19 cellular contexts compared by ENCODE assay signal in genomic region chr5:62593331-62593730, GRCh38. TPM values are rescaled to one million over a fixed set of nuclear protein-coding genes. Genes with fewer than 3 reads are reported as not detected.
DNase-seq lines count a peak whose midpoint lies in the region; ATAC-seq and TF ChIP-seq lines count a peak whose summit lies in the region.
"Had no signal": no experiment of that assay in that cellular context is flagged by ENCODE, and none has a peak within 500 bp of the region (broad histone marks: within the 10 kb centered on the region; RNA-seq: fewer than 3 reads in every experiment).

No MANE protein-coding gene starts in this region.

- ATAC-seq in activated naive CD4-positive, alpha-beta T cell treated with anti-CD3 and anti-CD28 coated beads, Interleukin-2, amount 50 U/mL, for 72 hours = no peak
- ATAC-seq in T-helper 17 cell = no peak
- ATAC-seq in stimulated activated naive B cell treated with anti-CD40 and anti-IgM and Interleukin-4, amounts not matched to agents 10 μg/mL and 1 μg/mL and 100 μg/mL, for 72 hours (replicated peaks) = no peak
- ATAC-seq: HCT116 had no signal

- H3K36me3 Mint-ChIP-seq in activated naive CD4-positive, alpha-beta T cell treated with anti-CD3 and anti-CD28 coated beads, Interleukin-2, amount 50 U/mL, for 72 hours = peaks cover 22 to 28% of the 10 kb centered on the region in 2 donors
- peaks cover 12% of the 10 kb centered on the region for H3K36me3 Mint-ChIP-seq in T-helper 17 cell (ENCODE audit: low read depth)
- H3K36me3 Mint-ChIP-seq in stimulated activated naive B cell treated with anti-CD40 and anti-IgM and Interleukin-4, amounts not matched to agents 10 μg/mL and 1 μg/mL and 100 μg/mL, for 72 hours = peaks cover 46 to 66% of the 10 kb centered on the region in 2 donors

- H3K27me3 Mint-ChIP-seq in T-helper 17 cell = no peaks in the 10 kb centered on the region
- no peaks in the 10 kb centered on the region for H3K27me3 Mint-ChIP-seq in stimulated activated naive B cell treated with anti-CD40 and anti-IgM and Interleukin-4, amounts not matched to agents 10 μg/mL and 1 μg/mL and 100 μg/mL, for 72 hours
- H3K27me3 Mint-ChIP-seq: type B pancreatic cell had no signal

- peak overlapping the region; percentile 0 to 17 for H3K27ac Mint-ChIP-seq in activated naive CD4-positive, alpha-beta T cell treated with anti-CD3 and anti-CD28 coated beads, Interleukin-2, amount 50 U/mL, for 72 hours
- H3K27ac Mint-ChIP-seq in T-helper 17 cell = peak overlapping the region; percentile 0
- H3K27ac Mint-ChIP-seq in stimulated activated naive B cell treated with anti-CD40 and anti-IgM and Interleukin-4, amounts not matched to agents 10 μg/mL and 1 μg/mL and 100 μg/mL, for 72 hours = peak overlapping the region; percentile 34
- H3K27ac Mint-ChIP-seq: T-helper 2 cell treated with Interferon-gamma antibody and Interleukin-4, amounts not matched to agents 5 μg/mL and 100 μg/mL, for 36 hours; type B pancreatic cell had no signal

- TF ChIP-seq CTCF in fibroblast of mammary gland (conservative IDR thresholded peaks at IDR 0.05; ENCODE audit: control insufficient read depth, insufficient read depth, low read depth, low read length) = no peak

- no peak for DNase-seq in activated naive CD4-positive, alpha-beta T cell treated with anti-CD3 and anti-CD28 coated beads, Interleukin-2, amount 50 U/mL, for 72 hours (ENCODE audit: low spot score in 2 of 2)
- no peak for DNase-seq in activated naive CD4-positive, alpha-beta T cell (lab: John Stamatoyannopoulos, UW)
- DNase-seq in T-helper 17 cell (no peak), fibroblast of mammary gland (ENCODE audit: low read depth) (peak; percentile 69), superior temporal gyrus (ENCODE audit: extremely low spot score) (no peak), SIG-M5 (lab: John Stamatoyannopoulos, UW) (no peak), mesenteric fat pad (ENCODE audit: low spot score) (no peak)
- DNase-seq in stimulated activated naive B cell treated with anti-CD40 and anti-IgM and Interleukin-4, amounts not matched to agents 10 μg/mL and 1 μg/mL and 100 μg/mL, for 72 hours = no peak
- DNase-seq: ACHN; activated CD4-positive, alpha-beta T cell treated with anti-CD3 and anti-CD28 coated beads for 48 hours; activated T-cell treated with anti-CD3 and anti-CD28 coated beads, Interleukin-2, amount 50 U/mL, for 1 hour; Caco-2; kidney glomerular epithelial cell; NCI-H1436; SJCRH30; stimulated activated CD4-positive, alpha-beta T cell treated with anti-CD3 and anti-CD28 coated beads, Interleukin-4, amount 100 ng/mL, for 4 hours had no signal

- H3K4me3 ChIP-seq in fibroblast of mammary gland (ENCODE audit: control insufficient read depth, low read depth, low read length) = no peak overlapping the region
- H3K4me3 ChIP-seq: SJCRH30 had no signal

- H3K9me3 Mint-ChIP-seq in activated naive CD4-positive, alpha-beta T cell treated with anti-CD3 and anti-CD28 coated beads, Interleukin-2, amount 50 U/mL, for 72 hours = no peaks in the 10 kb centered on the region
- H3K9me3 Mint-ChIP-seq in stimulated activated naive B cell treated with anti-CD40 and anti-IgM and Interleukin-4, amounts not matched to agents 10 μg/mL and 1 μg/mL and 100 μg/mL, for 72 hours = peaks cover 5 to 10% of the 10 kb centered on the region in 2 donors
- H3K9me3 Mint-ChIP-seq: T-helper 2 cell treated with Interferon-gamma antibody and Interleukin-4, amounts not matched to agents 5 μg/mL and 100 μg/mL, for 36 hours; type B pancreatic cell had no signal

- no peaks in the 10 kb centered on the region for H3K9me3 ChIP-seq in T-helper 17 cell (ENCODE audit: control insufficient read depth, low read length, poor library complexity, severe bottlenecking)
- H3K9me3 ChIP-seq: Caco-2, SJCRH30 had no signal

- peaks cover 10% of the 10 kb centered on the region for H3K4me1 Mint-ChIP-seq in T-helper 17 cell
- peaks cover 8 to 22% of the 10 kb centered on the region in 2 donors for H3K4me1 Mint-ChIP-seq in stimulated activated naive B cell treated with anti-CD40 and anti-IgM and Interleukin-4, amounts not matched to agents 10 μg/mL and 1 μg/mL and 100 μg/mL, for 72 hours

- H3K4me3 Mint-ChIP-seq in T-helper 17 cell = no peak overlapping the region
- H3K4me3 Mint-ChIP-seq in stimulated activated naive B cell treated with anti-CD40 and anti-IgM and Interleukin-4, amounts not matched to agents 10 μg/mL and 1 μg/mL and 100 μg/mL, for 72 hours = peak overlapping the region in 1 of 2 donors; percentile 44
- H3K4me3 Mint-ChIP-seq: T-helper 2 cell treated with Interferon-gamma antibody and Interleukin-4, amounts not matched to agents 5 μg/mL and 100 μg/mL, for 36 hours; type B pancreatic cell had no signal

RNA-seq across cellular contexts. Expression of gene LRRC70, which starts 14.7 kb away (rescaled TPM):
- total RNA-seq in activated naive CD4-positive, alpha-beta T cell treated with anti-CD3 and anti-CD28 coated beads, Interleukin-2, amount 50 U/mL, for 72 hours = 1 to 10 TPM; 2.0 to 2.1 TPM
- total RNA-seq in T-helper 17 cell = 1 to 10 TPM; 5.8 to 6.1 TPM
- 9.4 TPM for total RNA-seq in mesenteric fat pad
